In the genomic region with DNA sequence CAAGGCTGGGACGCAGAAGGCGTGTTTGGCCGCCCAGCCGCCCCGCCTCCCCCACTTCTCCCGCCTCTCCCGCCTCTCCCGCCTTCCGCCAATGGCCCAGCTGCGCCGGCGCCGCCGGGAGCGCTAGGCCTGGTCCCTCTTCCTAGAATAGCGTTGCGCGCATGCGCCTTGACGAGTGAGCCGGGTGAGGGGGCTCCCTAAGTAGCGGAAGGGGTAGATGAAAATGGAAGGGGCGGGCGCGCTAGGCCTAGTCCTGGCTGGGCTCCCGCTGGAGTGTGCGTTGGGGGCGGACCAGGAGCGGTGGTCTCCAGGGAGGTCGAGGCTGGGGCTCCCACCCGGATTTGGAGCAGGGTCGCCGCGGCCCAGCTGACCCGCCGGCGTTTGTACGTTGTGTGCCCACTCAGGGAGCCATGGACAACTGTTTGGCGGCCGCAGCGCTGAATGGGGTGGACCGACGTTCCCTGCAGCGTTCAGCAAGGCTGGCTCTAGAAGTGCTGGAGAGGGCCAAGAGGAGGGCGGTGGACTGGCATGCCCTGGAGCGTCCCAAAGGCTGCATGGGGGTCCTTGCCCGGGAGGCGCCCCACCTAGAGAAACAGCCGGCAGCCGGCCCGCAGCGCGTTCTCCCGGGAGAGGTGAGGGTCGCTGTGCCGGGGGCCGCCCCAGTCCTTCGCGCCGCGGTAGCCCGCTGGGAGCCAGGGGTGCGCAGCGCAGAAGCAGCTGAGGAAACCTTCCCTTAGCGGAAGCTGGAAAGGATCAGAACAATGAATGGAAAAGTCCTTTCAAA, we compare ENCODE assay signal across 8 cellular contexts.
A peak's percentile ranks its signal among the peaks of the same experiment; 100 is the strongest.
DNase-seq lines count a peak whose midpoint lies in the region; ATAC-seq lines count a peak whose summit lies in the region.

A gene with protein sequence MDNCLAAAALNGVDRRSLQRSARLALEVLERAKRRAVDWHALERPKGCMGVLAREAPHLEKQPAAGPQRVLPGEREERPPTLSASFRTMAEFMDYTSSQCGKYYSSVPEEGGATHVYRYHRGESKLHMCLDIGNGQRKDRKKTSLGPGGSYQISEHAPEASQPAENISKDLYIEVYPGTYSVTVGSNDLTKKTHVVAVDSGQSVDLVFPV (plus strand): TSS at position 150 of the 784 bp plus-strand sequence. CDS start 261 bp downstream, at position 411.

- DNase-seq in AG08396 (ENCODE audit: low spot score) (peak; percentile 96), NCI-H446 treated with DMSO at 0.1 percent for 48 hours (lab: John Stamatoyannopoulos, UW) (peak; percentile 95), cerebellar cortex (ENCODE audit: low spot score) (peak; percentile 95), islet precursor cell (peak; percentile 99)
- peak; percentile 77 for DNase-seq in activated CD4-positive, CD25-positive, alpha-beta regulatory T cell treated with anti-CD3 and anti-CD28 coated beads, Interleukin-2, amount 50 U/mL, for 72 hours
- peak; percentile 84 for DNase-seq in stimulated activated CD4-positive, alpha-beta T cell treated with anti-CD3 and anti-CD28 coated beads, Interleukin-12 subunit alpha, Interleukin-12 subunit beta, amount 100 ng/mL, for 4 hours

- ATAC-seq in GM19023 (IDR thresholded peaks at IDR 0.05; ENCODE audit: unreplicated experiment) (peak; percentile 88), HG03342 (IDR thresholded peaks at IDR 0.05; ENCODE audit: unreplicated experiment) (peak; percentile 58)

Comparison
In these comparisons a context has a peak if more than half of its experiments do, and no peak if none do; other contexts are left out.
1. Peak in every context shown above with its lines: DNase-seq and ATAC-seq.